In genomic region chr2:11784310-11784709, GRCh38 we compare ENCODE assay signal across 15 cellular contexts. TPM values are rescaled to one million over a fixed set of nuclear protein-coding genes. Genes with fewer than 3 reads are reported as not detected.
DNase-seq lines count a peak whose midpoint lies in the region; ATAC-seq and TF ChIP-seq lines count a peak whose summit lies in the region.
"Had no signal": no experiment of that assay in that cellular context is flagged by ENCODE, and none has a peak within 500 bp of the region (broad histone marks: within the 10 kb centered on the region; RNA-seq: fewer than 3 reads in every experiment).

No MANE protein-coding gene starts in this region.

- no peak overlapping the region for H3K4me3 Mint-ChIP-seq in stimulated activated memory B cell treated with anti-CD40 and anti-IgM and Interleukin-4, amounts not matched to agents 10 μg/mL and 1 μg/mL and 100 μg/mL, for 72 hours
- H3K4me3 Mint-ChIP-seq: CD4-positive, alpha-beta T cell; effector memory CD8-positive, alpha-beta T cell had no signal

- no peaks in the 10 kb centered on the region for H3K27me3 ChIP-seq in GM23248 (replicated peaks; ENCODE audit: insufficient read depth)
- no peaks in the 10 kb centered on the region for H3K27me3 ChIP-seq in ascending aorta
- no peaks in the 10 kb centered on the region for H3K27me3 ChIP-seq in hepatocyte
- no peaks in the 10 kb centered on the region for H3K27me3 ChIP-seq in psoas muscle (ENCODE audit: insufficient read depth in 3 of 3, low read length in 2 of 3)
- H3K27me3 ChIP-seq: neutrophil, suprapubic skin had no signal

- WGBS in GM23248 (ENCODE audit: low coverage in 1 of 2, low lambda C conversion rate in 2 of 2, missing lambda C conversion rate in 2 of 2), 2 experiments: 93 to 97% methylated on average over 9 to 10 of the region's 10 CpGs
- 94% methylated on average over 10 of the region's 10 CpGs for WGBS in hepatocyte (ENCODE audit: low lambda C conversion rate, missing lambda C conversion rate)
- WGBS in psoas muscle, 3 donors: 89 to 91% (median 89%) methylated on average over 9 to 10 of the region's 10 CpGs

- H2AFZ ChIP-seq in GM23248 (no peak overlapping the region), hepatocyte (no peak overlapping the region)

- peak in 3 of 4 donors; percentile 9 to 19 (median 13) for ATAC-seq in psoas muscle
- no peak for ATAC-seq in stimulated activated memory B cell treated with anti-CD40 and anti-IgM and Interleukin-4, amounts not matched to agents 10 μg/mL and 1 μg/mL and 100 μg/mL, for 72 hours

- H3K9ac ChIP-seq in GM23248: peak overlapping the region; percentile 29; the same call in 1 of the 2 replicates

- H3K36me3 Mint-ChIP-seq in stimulated activated memory B cell treated with anti-CD40 and anti-IgM and Interleukin-4, amounts not matched to agents 10 μg/mL and 1 μg/mL and 100 μg/mL, for 72 hours: peaks cover 89% of the 10 kb centered on the region

- H3K4me1 ChIP-seq in GM23248 (ENCODE audit: insufficient read depth): no peaks in the 10 kb centered on the region
- peaks cover 0 to 6% of the 10 kb centered on the region in 2 donors for H3K4me1 ChIP-seq in ascending aorta
- no peaks in the 10 kb centered on the region for H3K4me1 ChIP-seq in hepatocyte (ENCODE audit: insufficient read depth)
- H3K4me1 ChIP-seq in psoas muscle: no peaks in the 10 kb centered on the region

- no peaks in the 10 kb centered on the region for H3K27me3 Mint-ChIP-seq in stimulated activated memory B cell treated with anti-CD40 and anti-IgM and Interleukin-4, amounts not matched to agents 10 μg/mL and 1 μg/mL and 100 μg/mL, for 72 hours
- H3K27me3 Mint-ChIP-seq: CD4-positive, alpha-beta T cell; effector memory CD8-positive, alpha-beta T cell had no signal

- peaks cover 9% of the 10 kb centered on the region for H3K4me1 Mint-ChIP-seq in stimulated activated memory B cell treated with anti-CD40 and anti-IgM and Interleukin-4, amounts not matched to agents 10 μg/mL and 1 μg/mL and 100 μg/mL, for 72 hours

- intact Hi-C loops in ascending aorta (cut with DNase I) (no loop called here), psoas muscle (cut with DNase I) (no loop called here)

- in situ Hi-C loops in GM23248 (cut with MboI): loop anchor here (5.0 kb wide), 1 partner anchor 92 kb away; no protein-coding TSS in a partner anchor

- H3F3A ChIP-seq in GM23248 (ENCODE audit: insufficient read depth): no peaks in the 10 kb centered on the region

- H3K4me3 ChIP-seq in GM23248 (no peak overlapping the region), ascending aorta (peak overlapping the region; percentile 30 to 41), hepatocyte (no peak overlapping the region), psoas muscle (no peak overlapping the region)

- H3K9me3 Mint-ChIP-seq in stimulated activated memory B cell treated with anti-CD40 and anti-IgM and Interleukin-4, amounts not matched to agents 10 μg/mL and 1 μg/mL and 100 μg/mL, for 72 hours: no peaks in the 10 kb centered on the region
- H3K9me3 Mint-ChIP-seq: CD4-positive, alpha-beta T cell; effector memory CD8-positive, alpha-beta T cell had no signal

- no peaks in the 10 kb centered on the region for H3K9me3 ChIP-seq in GM23248 (ENCODE audit: low read depth)
- H3K9me3 ChIP-seq in ascending aorta: no peaks in the 10 kb centered on the region
- H3K9me3 ChIP-seq in hepatocyte (ENCODE audit: low read depth): no peaks in the 10 kb centered on the region
- no peaks in the 10 kb centered on the region for H3K9me3 ChIP-seq in psoas muscle
- H3K9me3 ChIP-seq: neutrophil, suprapubic skin had no signal

- TF ChIP-seq CTCF in ascending aorta (IDR thresholded peaks at IDR 0.05) (no peak), hepatocyte (IDR thresholded peaks at IDR 0.05; ENCODE audit: poor library complexity) (no peak), psoas muscle (IDR thresholded peaks at IDR 0.05) (no peak)

- H3K36me3 ChIP-seq in GM23248 (ENCODE audit: low read depth) (peaks cover 14% of the 10 kb centered on the region), ascending aorta (peaks cover 75 to 78% of the 10 kb centered on the region in 2 donors), hepatocyte (replicated peaks; ENCODE audit: insufficient read depth, low read depth) (peaks cover 3% of the 10 kb centered on the region), psoas muscle (ENCODE audit: insufficient read depth in 1 of 2, low read depth in 1 of 2) (peaks cover 24 to 98% of the 10 kb centered on the region in 2 donors)
- H3K36me3 ChIP-seq: neutrophil had no signal

- no peak overlapping the region for H3K27ac ChIP-seq in GM23248
- no peak overlapping the region for H3K27ac ChIP-seq in ascending aorta
- no peak overlapping the region for H3K27ac ChIP-seq in hepatocyte
- H3K27ac ChIP-seq in psoas muscle: no peak overlapping the region
- H3K27ac ChIP-seq: neutrophil, suprapubic skin had no signal

- H3K4me2 ChIP-seq in GM23248 (ENCODE audit: unreplicated experiment) (peak overlapping the region; percentile 73), hepatocyte (peak overlapping the region; percentile 78)

- H4K20me1 ChIP-seq in GM23248 (ENCODE audit: insufficient read depth) (no peaks in the 10 kb centered on the region), hepatocyte (ENCODE audit: insufficient read depth, poor library complexity, severe bottlenecking) (peaks cover 4% of the 10 kb centered on the region)

- no peak for DNase-seq in GM23248
- DNase-seq in ascending aorta (ENCODE audit: low spot score in 2 of 2): no peak
- no peak for DNase-seq in hepatocyte (ENCODE audit: low spot score)
- no peak for DNase-seq in psoas muscle
- no peak for DNase-seq in UCSD-AML1 (lab: John Stamatoyannopoulos, UW; ENCODE audit: unreplicated experiment)
- DNase-seq in SKM-1 treated with dmso at 0.1 percent for 144 hours (lab: John Stamatoyannopoulos, UW; ENCODE audit: unreplicated experiment): no peak
- DNase-seq: GDM1, NCI-H2227 treated with DMSO at 0.1 percent for 48 hours, NCI-H774, SIG-M5 had no signal

- H3K79me2 ChIP-seq in GM23248 (ENCODE audit: insufficient read depth) (no peaks in the 10 kb centered on the region), hepatocyte (no peaks in the 10 kb centered on the region)

- H3K27ac Mint-ChIP-seq in stimulated activated memory B cell treated with anti-CD40 and anti-IgM and Interleukin-4, amounts not matched to agents 10 μg/mL and 1 μg/mL and 100 μg/mL, for 72 hours: no peak overlapping the region
- H3K27ac Mint-ChIP-seq: CD4-positive, alpha-beta T cell; effector memory CD8-positive, alpha-beta T cell had no signal

- no peaks in the 10 kb centered on the region for H3K9me2 ChIP-seq in GM23248 (ENCODE audit: insufficient read depth)
- H3K9me2 ChIP-seq in hepatocyte (replicated peaks; ENCODE audit: insufficient read depth): no peaks in the 10 kb centered on the region

RNA-seq across cellular contexts. Expression of gene LPIN1, which starts 37.9 kb away (rescaled TPM):
- total RNA-seq in GM23248 (2014; rRNA removed; shearing (Covaris generic)): 11.3 and 12.6 TPM in 2 replicates
- polyA plus RNA-seq in GM23248 (2016; fragmentation: Nextera tagmentation; extraction: Ambion mirVana) (9.9 and 11.2 TPM in 2 replicates), hepatocyte (34.5 and 45.8 TPM in 2 replicates), psoas muscle (100 to 1,000 TPM in 2 of 3 donors, 10 to 100 TPM in 1; 82.0 to 291 (median 146) TPM)
- total RNA-seq in ascending aorta (13.8 TPM), hepatocyte (35.3 and 42.6 TPM in 2 replicates), psoas muscle (100 to 1,000 TPM; 109 to 382 (median 250) TPM)

Comparison
In these comparisons a context has a peak if more than half of its experiments do, and no peak if none do; other contexts are left out.
1. H3K4me3 ChIP-seq: peak in ascending aorta (2 of 2); none in GM23248 (single experiment), hepatocyte (single experiment) and psoas muscle (single experiment).